ENCODE assay signal across 1 cellular context in the genomic region with DNA sequence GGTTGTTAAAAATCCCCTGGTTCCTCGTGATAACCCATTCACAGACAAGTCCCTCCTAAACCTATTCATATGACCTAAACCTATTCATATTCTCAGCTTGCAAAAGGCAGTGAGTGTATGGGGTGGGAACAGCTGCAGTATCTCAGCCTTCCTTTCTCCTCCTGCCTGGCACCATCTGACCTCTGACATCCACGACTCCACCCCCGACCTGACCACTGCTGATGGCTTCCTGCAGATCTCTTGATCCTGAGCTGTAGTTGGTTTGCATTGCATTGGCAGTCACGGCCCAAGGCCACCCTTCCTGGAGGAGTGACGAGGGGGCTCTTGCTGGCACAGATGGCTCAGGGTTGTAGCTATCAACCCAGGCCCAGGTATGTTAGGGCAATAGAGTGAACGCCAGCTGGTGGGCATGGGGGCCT.
TF ChIP-seq lines count a peak whose summit lies in the region.

No MANE protein-coding gene starts in this region.

TF ChIP-seq in WTC11, 78 proteins besides CTCF, POLR2A, EP300 and RAD21 (continued from another document):
- TF ChIP-seq RORB (CRISPR knock-in tag; IDR thresholded peaks at IDR 0.05), result no peak
